ENCODE assay signal across 12 cellular contexts in genomic region chr4:138114434-138114833, GRCh38.
DNase-seq lines count a peak whose midpoint lies in the region; ATAC-seq and TF ChIP-seq lines count a peak whose summit lies in the region.
"Had no signal": no experiment of that assay in that cellular context is flagged by ENCODE, and none has a peak within 500 bp of the region (broad histone marks: within the 10 kb centered on the region; RNA-seq: fewer than 3 reads in every experiment).

No MANE protein-coding gene starts in this region.

- no peak overlapping the region for H3K4me3 Mint-ChIP-seq in activated CD8-positive, alpha-beta memory T cell treated with anti-CD3 and anti-CD28 coated beads, Interleukin-2, amount 10 ng/mL, durations not matched to agents 7 days and 5 days

- H3K9me3 ChIP-seq in psoas muscle, result no peaks in the 10 kb centered on the region
- H3K9me3 ChIP-seq: MG63 had no signal

- CTCF ChIA-PET in activated CD8-positive, alpha-beta memory T cell treated with anti-CD3 and anti-CD28 coated beads, Interleukin-2, amount 10 ng/mL, durations not matched to agents 7 days and 5 days (lab: Charles Lee), result interaction anchor here (1.5 kb wide), 1 partner anchor 24 kb away, joined by 3 read pairs; no protein-coding TSS in a partner anchor

- TF ChIP-seq CTCF in psoas muscle (IDR thresholded peaks at IDR 0.05), result no peak

- no peak overlapping the region for H3K4me3 ChIP-seq in psoas muscle
- H3K4me3 ChIP-seq: MG63 had no signal

- no peaks in the 10 kb centered on the region for H3K36me3 ChIP-seq in psoas muscle (ENCODE audit: insufficient read depth in 1 of 2, low read depth in 1 of 2)
- H3K36me3 ChIP-seq: MG63 had no signal

- DNase-seq in EL (peak; percentile 6), amniotic epithelial cell (ENCODE audit: low read depth) (peak; percentile 9), psoas muscle (no peak), SKM-1 treated with dmso at 0.1 percent for 144 hours (lab: John Stamatoyannopoulos, UW; ENCODE audit: unreplicated experiment) (no peak)
- DNase-seq in stimulated activated CD4-positive, alpha-beta T cell treated with anti-CD3 and anti-CD28 coated beads, Interleukin-15, amount 100 ng/mL, for 24 hours, result no peak
- DNase-seq in activated CD8-positive, alpha-beta memory T cell treated with anti-CD3 and anti-CD28 coated beads, Interleukin-2, amount 10 ng/mL, durations not matched to agents 7 days and 5 days, result no peak
- DNase-seq: cerebellar nuclear complex; MG63; stimulated activated CD4-positive, alpha-beta T cell treated with anti-CD3 and anti-CD28 coated beads, Interleukin-2, amount 100 ng/mL, for 24 hours had no signal

- intact Hi-C loops in psoas muscle (cut with DNase I), result no loop called here

- ATAC-seq in GM19438 (IDR thresholded peaks at IDR 0.05; ENCODE audit: low read depth, unreplicated experiment) (peak; percentile 99), HG03066 (IDR thresholded peaks at IDR 0.05; ENCODE audit: low read depth, unreplicated experiment) (peak; percentile 99), psoas muscle (no peak)
- ATAC-seq in activated CD8-positive, alpha-beta memory T cell treated with anti-CD3 and anti-CD28 coated beads, Interleukin-2, amount 10 ng/mL, durations not matched to agents 7 days and 5 days, result no peak
- ATAC-seq: left lobe of liver had no signal

- no peaks in the 10 kb centered on the region for H3K36me3 Mint-ChIP-seq in activated CD8-positive, alpha-beta memory T cell treated with anti-CD3 and anti-CD28 coated beads, Interleukin-2, amount 10 ng/mL, durations not matched to agents 7 days and 5 days

- no peaks in the 10 kb centered on the region for H3K27me3 Mint-ChIP-seq in activated CD8-positive, alpha-beta memory T cell treated with anti-CD3 and anti-CD28 coated beads, Interleukin-2, amount 10 ng/mL, durations not matched to agents 7 days and 5 days

- H3K27ac ChIP-seq in psoas muscle, result no peak overlapping the region

- no peaks in the 10 kb centered on the region for H3K27me3 ChIP-seq in psoas muscle (ENCODE audit: insufficient read depth in 3 of 3, low read length in 2 of 3)
- H3K27me3 ChIP-seq: MG63 had no signal

- no peaks in the 10 kb centered on the region for H3K4me1 Mint-ChIP-seq in activated CD8-positive, alpha-beta memory T cell treated with anti-CD3 and anti-CD28 coated beads, Interleukin-2, amount 10 ng/mL, durations not matched to agents 7 days and 5 days

- 32 to 56% (median 42%) methylated on average over 1 of the region's 1 CpG for WGBS in psoas muscle, 3 donors

- H3K27ac Mint-ChIP-seq in activated CD8-positive, alpha-beta memory T cell treated with anti-CD3 and anti-CD28 coated beads, Interleukin-2, amount 10 ng/mL, durations not matched to agents 7 days and 5 days, result no peak overlapping the region

- no peaks in the 10 kb centered on the region for H3K4me1 ChIP-seq in psoas muscle

- H3K9me3 Mint-ChIP-seq in activated CD8-positive, alpha-beta memory T cell treated with anti-CD3 and anti-CD28 coated beads, Interleukin-2, amount 10 ng/mL, durations not matched to agents 7 days and 5 days (ENCODE audit: low read depth), result no peaks in the 10 kb centered on the region

Comparison
In these comparisons a context has a peak if more than half of its experiments do, and no peak if none do; other contexts are left out.
1. DNase-seq: peak in EL (single experiment) and amniotic epithelial cell (single experiment); none in psoas muscle (0 of 2), stimulated activated CD4-positive, alpha-beta T cell treated with anti-CD3 and anti-CD28 coated beads, Interleukin-15, amount 100 ng/mL, for 24 hours (single experiment), activated CD8-positive, alpha-beta memory T cell treated with anti-CD3 and anti-CD28 coated beads, Interleukin-2, amount 10 ng/mL, durations not matched to agents 7 days and 5 days (single experiment) and SKM-1 treated with dmso at 0.1 percent for 144 hours (single experiment).
2. ATAC-seq: peak in GM19438 (single experiment) and HG03066 (single experiment); none in psoas muscle (0 of 4) and activated CD8-positive, alpha-beta memory T cell treated with anti-CD3 and anti-CD28 coated beads, Interleukin-2, amount 10 ng/mL, durations not matched to agents 7 days and 5 days (single experiment).